Comparison of ENCODE assay signal across 1 cellular context in the genomic region with DNA sequence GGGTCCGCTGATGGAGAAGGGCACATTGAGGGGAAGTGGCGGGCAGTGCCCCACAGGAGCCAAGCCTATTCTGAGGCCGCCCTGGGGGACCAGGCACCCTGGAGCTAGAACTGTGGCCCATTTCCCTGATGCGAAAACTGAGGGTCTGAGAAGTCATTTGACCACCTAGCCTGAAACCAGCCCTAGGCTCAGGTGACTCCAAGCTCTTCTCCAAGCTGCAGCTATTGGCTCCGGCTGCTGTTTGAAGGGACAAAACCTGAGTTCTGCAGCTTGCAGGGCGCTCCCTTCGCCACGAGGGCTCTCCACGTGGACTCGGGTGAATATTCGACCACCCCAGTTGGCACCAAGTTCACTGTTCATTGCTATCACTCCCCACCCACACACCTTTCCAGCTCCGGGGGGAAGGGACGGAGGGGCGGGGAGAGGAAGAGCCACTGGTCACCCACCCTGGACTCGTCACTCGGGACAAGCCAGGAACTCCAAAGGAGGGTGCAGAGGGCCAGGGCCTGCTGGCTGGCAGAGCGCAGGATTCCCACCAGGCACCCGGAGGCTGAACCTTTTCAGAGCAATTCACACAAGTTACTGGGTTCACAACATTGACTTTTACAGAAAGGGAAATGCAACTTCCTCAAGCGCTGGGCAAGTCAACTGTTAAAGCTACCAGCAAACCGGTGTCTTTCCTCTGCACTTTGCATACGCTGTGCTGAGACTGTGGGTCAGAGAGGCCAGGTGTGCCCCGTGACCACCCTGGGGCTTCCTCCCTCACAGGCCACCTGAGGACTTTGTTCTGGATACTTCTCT.
A peak's percentile ranks its signal among the peaks of the same experiment; 100 is the strongest.
TF ChIP-seq lines count a peak whose summit lies in the region.

No MANE protein-coding gene starts in this region.

TF ChIP-seq in GM12878, 131 proteins besides CTCF, POLR2A, EP300 and RAD21 (continued from another document and continues in another):
- TF ChIP-seq, protein P1, sequence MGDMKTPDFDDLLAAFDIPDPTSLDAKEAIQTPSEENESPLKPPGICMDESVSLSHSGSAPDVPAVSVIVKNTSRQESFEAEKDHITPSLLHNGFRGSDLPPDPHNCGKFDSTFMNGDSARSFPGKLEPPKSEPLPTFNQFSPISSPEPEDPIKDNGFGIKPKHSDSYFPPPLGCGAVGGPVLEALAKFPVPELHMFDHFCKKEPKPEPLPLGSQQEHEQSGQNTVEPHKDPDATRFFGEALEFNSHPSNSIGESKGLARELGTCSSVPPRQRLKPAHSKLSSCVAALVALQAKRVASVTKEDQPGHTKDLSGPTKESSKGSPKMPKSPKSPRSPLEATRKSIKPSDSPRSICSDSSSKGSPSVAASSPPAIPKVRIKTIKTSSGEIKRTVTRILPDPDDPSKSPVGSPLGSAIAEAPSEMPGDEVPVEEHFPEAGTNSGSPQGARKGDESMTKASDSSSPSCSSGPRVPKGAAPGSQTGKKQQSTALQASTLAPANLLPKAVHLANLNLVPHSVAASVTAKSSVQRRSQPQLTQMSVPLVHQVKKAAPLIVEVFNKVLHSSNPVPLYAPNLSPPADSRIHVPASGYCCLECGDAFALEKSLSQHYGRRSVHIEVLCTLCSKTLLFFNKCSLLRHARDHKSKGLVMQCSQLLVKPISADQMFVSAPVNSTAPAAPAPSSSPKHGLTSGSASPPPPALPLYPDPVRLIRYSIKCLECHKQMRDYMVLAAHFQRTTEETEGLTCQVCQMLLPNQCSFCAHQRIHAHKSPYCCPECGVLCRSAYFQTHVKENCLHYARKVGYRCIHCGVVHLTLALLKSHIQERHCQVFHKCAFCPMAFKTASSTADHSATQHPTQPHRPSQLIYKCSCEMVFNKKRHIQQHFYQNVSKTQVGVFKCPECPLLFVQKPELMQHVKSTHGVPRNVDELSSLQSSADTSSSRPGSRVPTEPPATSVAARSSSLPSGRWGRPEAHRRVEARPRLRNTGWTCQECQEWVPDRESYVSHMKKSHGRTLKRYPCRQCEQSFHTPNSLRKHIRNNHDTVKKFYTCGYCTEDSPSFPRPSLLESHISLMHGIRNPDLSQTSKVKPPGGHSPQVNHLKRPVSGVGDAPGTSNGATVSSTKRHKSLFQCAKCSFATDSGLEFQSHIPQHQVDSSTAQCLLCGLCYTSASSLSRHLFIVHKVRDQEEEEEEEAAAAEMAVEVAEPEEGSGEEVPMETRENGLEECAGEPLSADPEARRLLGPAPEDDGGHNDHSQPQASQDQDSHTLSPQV (IDR thresholded peaks at IDR 0.05) = no peak
- TF ChIP-seq ZNF622 (IDR thresholded peaks at IDR 0.05) = no peak
- no peak for TF ChIP-seq BRCA1 (IDR thresholded peaks at IDR 0.05; ENCODE audit: low read depth, low read length)
- no peak for TF ChIP-seq YY1 (IDR thresholded peaks at IDR 0.05; ENCODE audit: low read depth, low read length)
- TF ChIP-seq DPF2 (IDR thresholded peaks at IDR 0.05) = peak; percentile 39; the same call in 1 of the 2 replicates
- no peak for TF ChIP-seq JUND (IDR thresholded peaks at IDR 0.05; ENCODE audit: low read depth, low read length)
- no peak for TF ChIP-seq BCL11A (IDR thresholded peaks at IDR 0.05; ENCODE audit: low read depth, low read length)
- peak; percentile 50; the same call in 1 of the 2 replicates for TF ChIP-seq TCF3 (IDR thresholded peaks at IDR 0.05; ENCODE audit: borderline replicate concordance, insufficient read depth, low read depth, low read length)
- TF ChIP-seq FOXM1 (IDR thresholded peaks at IDR 0.05; ENCODE audit: low read depth, low read length) = no peak
- no peak for TF ChIP-seq ZNF384 (IDR thresholded peaks at IDR 0.05; ENCODE audit: borderline replicate concordance, low read depth, low read length)
- no peak for TF ChIP-seq RELA (IDR thresholded peaks at IDR 0.05; ENCODE audit: borderline replicate concordance, partially characterized antibody)
- no peak for TF ChIP-seq ESRRA (IDR thresholded peaks at IDR 0.05; ENCODE audit: low read length)
- TF ChIP-seq ETV6 (conservative IDR thresholded peaks at IDR 0.05 in 1 of 2, IDR thresholded peaks at IDR 0.05 in 1 of 2; ENCODE audit: borderline replicate concordance in 1 of 2, low read depth in 1 of 2) = peak in 1 of 2 experiments; percentile 74; a peak in 2 of 4 replicates
- TF ChIP-seq, protein P2, sequence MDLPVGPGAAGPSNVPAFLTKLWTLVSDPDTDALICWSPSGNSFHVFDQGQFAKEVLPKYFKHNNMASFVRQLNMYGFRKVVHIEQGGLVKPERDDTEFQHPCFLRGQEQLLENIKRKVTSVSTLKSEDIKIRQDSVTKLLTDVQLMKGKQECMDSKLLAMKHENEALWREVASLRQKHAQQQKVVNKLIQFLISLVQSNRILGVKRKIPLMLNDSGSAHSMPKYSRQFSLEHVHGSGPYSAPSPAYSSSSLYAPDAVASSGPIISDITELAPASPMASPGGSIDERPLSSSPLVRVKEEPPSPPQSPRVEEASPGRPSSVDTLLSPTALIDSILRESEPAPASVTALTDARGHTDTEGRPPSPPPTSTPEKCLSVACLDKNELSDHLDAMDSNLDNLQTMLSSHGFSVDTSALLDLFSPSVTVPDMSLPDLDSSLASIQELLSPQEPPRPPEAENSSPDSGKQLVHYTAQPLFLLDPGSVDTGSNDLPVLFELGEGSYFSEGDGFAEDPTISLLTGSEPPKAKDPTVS (IDR thresholded peaks at IDR 0.05; ENCODE audit: low read depth, low read length) = 0 out of 2 replicates have a peak, but pooled peaks have one; percentile 49
- TF ChIP-seq ASH2L (IDR thresholded peaks at IDR 0.05; ENCODE audit: borderline replicate concordance, low read depth) = no peak
- TF ChIP-seq, protein P3, sequence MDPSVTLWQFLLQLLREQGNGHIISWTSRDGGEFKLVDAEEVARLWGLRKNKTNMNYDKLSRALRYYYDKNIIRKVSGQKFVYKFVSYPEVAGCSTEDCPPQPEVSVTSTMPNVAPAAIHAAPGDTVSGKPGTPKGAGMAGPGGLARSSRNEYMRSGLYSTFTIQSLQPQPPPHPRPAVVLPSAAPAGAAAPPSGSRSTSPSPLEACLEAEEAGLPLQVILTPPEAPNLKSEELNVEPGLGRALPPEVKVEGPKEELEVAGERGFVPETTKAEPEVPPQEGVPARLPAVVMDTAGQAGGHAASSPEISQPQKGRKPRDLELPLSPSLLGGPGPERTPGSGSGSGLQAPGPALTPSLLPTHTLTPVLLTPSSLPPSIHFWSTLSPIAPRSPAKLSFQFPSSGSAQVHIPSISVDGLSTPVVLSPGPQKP (IDR thresholded peaks at IDR 0.05; ENCODE audit: low read depth, low read length) = no peak
- peak; percentile 29; the same call in 1 of the 2 replicates for TF ChIP-seq RB1 (IDR thresholded peaks at IDR 0.05; ENCODE audit: borderline replicate concordance)
- TF ChIP-seq BMI1 (IDR thresholded peaks at IDR 0.05; ENCODE audit: borderline replicate concordance) = no peak
- no peak for TF ChIP-seq CEBPB (IDR thresholded peaks at IDR 0.05; ENCODE audit: borderline replicate concordance in 1 of 2, low read depth in 2 of 2, low read length in 2 of 2)
- no peak for TF ChIP-seq LARP7 (IDR thresholded peaks at IDR 0.05)
- no peak for TF ChIP-seq STAT3 (IDR thresholded peaks at IDR 0.05; ENCODE audit: low read depth, low read length)
- TF ChIP-seq, protein P4, sequence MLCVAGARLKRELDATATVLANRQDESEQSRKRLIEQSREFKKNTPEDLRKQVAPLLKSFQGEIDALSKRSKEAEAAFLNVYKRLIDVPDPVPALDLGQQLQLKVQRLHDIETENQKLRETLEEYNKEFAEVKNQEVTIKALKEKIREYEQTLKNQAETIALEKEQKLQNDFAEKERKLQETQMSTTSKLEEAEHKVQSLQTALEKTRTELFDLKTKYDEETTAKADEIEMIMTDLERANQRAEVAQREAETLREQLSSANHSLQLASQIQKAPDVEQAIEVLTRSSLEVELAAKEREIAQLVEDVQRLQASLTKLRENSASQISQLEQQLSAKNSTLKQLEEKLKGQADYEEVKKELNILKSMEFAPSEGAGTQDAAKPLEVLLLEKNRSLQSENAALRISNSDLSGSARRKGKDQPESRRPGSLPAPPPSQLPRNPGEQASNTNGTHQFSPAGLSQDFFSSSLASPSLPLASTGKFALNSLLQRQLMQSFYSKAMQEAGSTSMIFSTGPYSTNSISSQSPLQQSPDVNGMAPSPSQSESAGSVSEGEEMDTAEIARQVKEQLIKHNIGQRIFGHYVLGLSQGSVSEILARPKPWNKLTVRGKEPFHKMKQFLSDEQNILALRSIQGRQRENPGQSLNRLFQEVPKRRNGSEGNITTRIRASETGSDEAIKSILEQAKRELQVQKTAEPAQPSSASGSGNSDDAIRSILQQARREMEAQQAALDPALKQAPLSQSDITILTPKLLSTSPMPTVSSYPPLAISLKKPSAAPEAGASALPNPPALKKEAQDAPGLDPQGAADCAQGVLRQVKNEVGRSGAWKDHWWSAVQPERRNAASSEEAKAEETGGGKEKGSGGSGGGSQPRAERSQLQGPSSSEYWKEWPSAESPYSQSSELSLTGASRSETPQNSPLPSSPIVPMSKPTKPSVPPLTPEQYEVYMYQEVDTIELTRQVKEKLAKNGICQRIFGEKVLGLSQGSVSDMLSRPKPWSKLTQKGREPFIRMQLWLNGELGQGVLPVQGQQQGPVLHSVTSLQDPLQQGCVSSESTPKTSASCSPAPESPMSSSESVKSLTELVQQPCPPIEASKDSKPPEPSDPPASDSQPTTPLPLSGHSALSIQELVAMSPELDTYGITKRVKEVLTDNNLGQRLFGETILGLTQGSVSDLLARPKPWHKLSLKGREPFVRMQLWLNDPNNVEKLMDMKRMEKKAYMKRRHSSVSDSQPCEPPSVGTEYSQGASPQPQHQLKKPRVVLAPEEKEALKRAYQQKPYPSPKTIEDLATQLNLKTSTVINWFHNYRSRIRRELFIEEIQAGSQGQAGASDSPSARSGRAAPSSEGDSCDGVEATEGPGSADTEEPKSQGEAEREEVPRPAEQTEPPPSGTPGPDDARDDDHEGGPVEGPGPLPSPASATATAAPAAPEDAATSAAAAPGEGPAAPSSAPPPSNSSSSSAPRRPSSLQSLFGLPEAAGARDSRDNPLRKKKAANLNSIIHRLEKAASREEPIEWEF (IDR thresholded peaks at IDR 0.05; ENCODE audit: insufficient replicate concordance, low read depth, low read length) = no peak
- TF ChIP-seq ZBED1 (IDR thresholded peaks at IDR 0.05; ENCODE audit: borderline replicate concordance) = no peak
- TF ChIP-seq KDM1A (IDR thresholded peaks at IDR 0.05; ENCODE audit: borderline replicate concordance) = no peak
- peak; percentile 43; the same call in 1 of the 2 replicates for TF ChIP-seq IKZF1 (conservative IDR thresholded peaks at IDR 0.05)
- TF ChIP-seq, protein P5, sequence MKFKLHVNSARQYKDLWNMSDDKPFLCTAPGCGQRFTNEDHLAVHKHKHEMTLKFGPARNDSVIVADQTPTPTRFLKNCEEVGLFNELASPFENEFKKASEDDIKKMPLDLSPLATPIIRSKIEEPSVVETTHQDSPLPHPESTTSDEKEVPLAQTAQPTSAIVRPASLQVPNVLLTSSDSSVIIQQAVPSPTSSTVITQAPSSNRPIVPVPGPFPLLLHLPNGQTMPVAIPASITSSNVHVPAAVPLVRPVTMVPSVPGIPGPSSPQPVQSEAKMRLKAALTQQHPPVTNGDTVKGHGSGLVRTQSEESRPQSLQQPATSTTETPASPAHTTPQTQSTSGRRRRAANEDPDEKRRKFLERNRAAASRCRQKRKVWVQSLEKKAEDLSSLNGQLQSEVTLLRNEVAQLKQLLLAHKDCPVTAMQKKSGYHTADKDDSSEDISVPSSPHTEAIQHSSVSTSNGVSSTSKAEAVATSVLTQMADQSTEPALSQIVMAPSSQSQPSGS (IDR thresholded peaks at IDR 0.05; ENCODE audit: low read length) = no peak
- 0 out of 2 replicates have a peak, but pooled peaks have one; percentile 54 for TF ChIP-seq ZNF217 (IDR thresholded peaks at IDR 0.05)
- TF ChIP-seq, protein P6, sequence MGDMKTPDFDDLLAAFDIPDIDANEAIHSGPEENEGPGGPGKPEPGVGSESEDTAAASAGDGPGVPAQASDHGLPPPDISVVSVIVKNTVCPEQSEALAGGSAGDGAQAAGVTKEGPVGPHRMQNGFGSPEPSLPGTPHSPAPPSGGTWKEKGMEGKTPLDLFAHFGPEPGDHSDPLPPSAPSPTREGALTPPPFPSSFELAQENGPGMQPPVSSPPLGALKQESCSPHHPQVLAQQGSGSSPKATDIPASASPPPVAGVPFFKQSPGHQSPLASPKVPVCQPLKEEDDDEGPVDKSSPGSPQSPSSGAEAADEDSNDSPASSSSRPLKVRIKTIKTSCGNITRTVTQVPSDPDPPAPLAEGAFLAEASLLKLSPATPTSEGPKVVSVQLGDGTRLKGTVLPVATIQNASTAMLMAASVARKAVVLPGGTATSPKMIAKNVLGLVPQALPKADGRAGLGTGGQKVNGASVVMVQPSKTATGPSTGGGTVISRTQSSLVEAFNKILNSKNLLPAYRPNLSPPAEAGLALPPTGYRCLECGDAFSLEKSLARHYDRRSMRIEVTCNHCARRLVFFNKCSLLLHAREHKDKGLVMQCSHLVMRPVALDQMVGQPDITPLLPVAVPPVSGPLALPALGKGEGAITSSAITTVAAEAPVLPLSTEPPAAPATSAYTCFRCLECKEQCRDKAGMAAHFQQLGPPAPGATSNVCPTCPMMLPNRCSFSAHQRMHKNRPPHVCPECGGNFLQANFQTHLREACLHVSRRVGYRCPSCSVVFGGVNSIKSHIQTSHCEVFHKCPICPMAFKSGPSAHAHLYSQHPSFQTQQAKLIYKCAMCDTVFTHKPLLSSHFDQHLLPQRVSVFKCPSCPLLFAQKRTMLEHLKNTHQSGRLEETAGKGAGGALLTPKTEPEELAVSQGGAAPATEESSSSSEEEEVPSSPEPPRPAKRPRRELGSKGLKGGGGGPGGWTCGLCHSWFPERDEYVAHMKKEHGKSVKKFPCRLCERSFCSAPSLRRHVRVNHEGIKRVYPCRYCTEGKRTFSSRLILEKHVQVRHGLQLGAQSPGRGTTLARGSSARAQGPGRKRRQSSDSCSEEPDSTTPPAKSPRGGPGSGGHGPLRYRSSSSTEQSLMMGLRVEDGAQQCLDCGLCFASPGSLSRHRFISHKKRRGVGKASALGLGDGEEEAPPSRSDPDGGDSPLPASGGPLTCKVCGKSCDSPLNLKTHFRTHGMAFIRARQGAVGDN (IDR thresholded peaks at IDR 0.05) = no peak
- peak; percentile 81 for TF ChIP-seq SPI1 (IDR thresholded peaks at IDR 0.05; ENCODE audit: borderline replicate concordance, insufficient read depth, low read depth, low read length)
- no peak for TF ChIP-seq NR2C1 (IDR thresholded peaks at IDR 0.05)
- no peak for TF ChIP-seq HDAC2 (IDR thresholded peaks at IDR 0.05)
- TF ChIP-seq IKZF2 (IDR thresholded peaks at IDR 0.05) = 0 out of 4 replicates have a peak, but pooled peaks of 1 of the 2 experiments have one; percentile 10
- TF ChIP-seq BHLHE40 (IDR thresholded peaks at IDR 0.05; ENCODE audit: borderline replicate concordance in 1 of 2, low read depth in 2 of 2, low read length in 1 of 2) = peak in 1 of 2 experiments; percentile 58; a peak in 1 of 4 replicates
- TF ChIP-seq JUNB (IDR thresholded peaks at IDR 0.05) = no peak
- TF ChIP-seq TARDBP (IDR thresholded peaks at IDR 0.05; ENCODE audit: borderline replicate concordance) = no peak
- no peak for TF ChIP-seq CHD1 (IDR thresholded peaks at IDR 0.05; ENCODE audit: low read depth, low read length)
- no peak for TF ChIP-seq SMAD5 (IDR thresholded peaks at IDR 0.05; ENCODE audit: low read depth)
- TF ChIP-seq, protein P7, sequence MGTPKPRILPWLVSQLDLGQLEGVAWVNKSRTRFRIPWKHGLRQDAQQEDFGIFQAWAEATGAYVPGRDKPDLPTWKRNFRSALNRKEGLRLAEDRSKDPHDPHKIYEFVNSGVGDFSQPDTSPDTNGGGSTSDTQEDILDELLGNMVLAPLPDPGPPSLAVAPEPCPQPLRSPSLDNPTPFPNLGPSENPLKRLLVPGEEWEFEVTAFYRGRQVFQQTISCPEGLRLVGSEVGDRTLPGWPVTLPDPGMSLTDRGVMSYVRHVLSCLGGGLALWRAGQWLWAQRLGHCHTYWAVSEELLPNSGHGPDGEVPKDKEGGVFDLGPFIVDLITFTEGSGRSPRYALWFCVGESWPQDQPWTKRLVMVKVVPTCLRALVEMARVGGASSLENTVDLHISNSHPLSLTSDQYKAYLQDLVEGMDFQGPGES (IDR thresholded peaks at IDR 0.05) = no peak
